In the genomic region with DNA sequence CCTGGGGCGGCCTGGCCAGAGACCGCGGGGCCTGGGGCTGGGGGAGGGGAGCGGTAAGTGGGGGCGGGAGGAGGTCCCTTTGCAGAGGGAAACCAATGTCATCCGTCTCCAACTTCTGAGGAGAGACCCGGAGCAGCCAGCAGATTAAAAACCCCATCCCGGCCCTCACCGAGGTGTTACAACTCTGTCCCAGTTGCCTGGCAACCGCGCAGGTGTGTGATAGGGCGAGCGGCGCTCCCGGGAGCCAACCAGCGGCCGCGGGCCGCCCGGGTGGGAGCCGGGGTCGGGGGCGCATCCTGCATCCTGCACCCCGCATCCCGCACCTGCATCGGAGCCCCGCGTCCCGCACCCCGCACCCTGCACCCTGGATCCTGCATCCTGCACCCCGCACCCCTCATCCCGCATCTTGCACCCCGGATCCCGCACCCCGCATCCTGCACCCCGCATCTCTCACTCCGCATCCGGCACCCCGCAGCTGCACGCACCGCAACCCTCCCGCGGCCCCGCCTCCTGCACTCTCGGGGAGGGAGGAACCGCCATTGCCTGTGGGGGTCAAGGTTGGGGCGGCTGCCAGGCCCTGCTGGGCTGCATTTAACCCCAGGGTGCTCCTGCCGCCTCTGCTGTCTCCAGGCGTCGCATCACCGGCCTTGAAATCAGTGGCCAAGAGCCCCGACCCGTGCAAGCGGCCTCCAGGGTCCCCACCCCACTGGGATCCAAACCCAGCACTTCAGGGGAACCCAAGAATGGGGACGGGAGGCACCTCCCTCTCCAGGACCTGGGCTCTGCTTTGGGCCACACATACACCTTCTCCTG, we compare ENCODE assay signal across 15 cellular contexts. TPM values are rescaled to one million over a fixed set of nuclear protein-coding genes. Genes with fewer than 3 reads are reported as not detected.
DNase-seq lines count a peak whose midpoint lies in the region.
"Had no signal": no experiment of that assay in that cellular context is flagged by ENCODE, and none has a peak within 500 bp of the region (broad histone marks: within the 10 kb centered on the region; RNA-seq: fewer than 3 reads in every experiment).

No MANE protein-coding gene starts in this region.

- H3K4me1 Mint-ChIP-seq in activated CD4-positive, alpha-beta memory T cell treated with anti-CD3 and anti-CD28 coated beads for 36 hours (ENCODE audit: low read depth) = peaks cover 10% of the 10 kb centered on the region

- no peak overlapping the region for H3K4me3 ChIP-seq in BLaER1 treated with 17β-estradiol and CSF1 and Interleukin-3, amounts not matched to agents 10 nM and 100 nM
- H3K4me3 ChIP-seq: HAP-1, spleen had no signal

- no peaks in the 10 kb centered on the region for H3K9me3 ChIP-seq in BLaER1 treated with 17β-estradiol and CSF1 and Interleukin-3, amounts not matched to agents 10 nM and 100 nM (replicated peaks in 1 of 11)
- H3K9me3 ChIP-seq: HAP-1, spleen had no signal

- POLR2A ChIA-PET in activated CD4-positive, alpha-beta memory T cell treated with anti-CD3 and anti-CD28 coated beads for 36 hours (lab: Charles Lee) = no interaction called here

- H3K27me3 Mint-ChIP-seq in activated CD4-positive, alpha-beta memory T cell treated with anti-CD3 and anti-CD28 coated beads for 36 hours = peaks cover 5% of the 10 kb centered on the region

- H4K20me1 ChIP-seq in BLaER1 treated with 17β-estradiol and CSF1 and Interleukin-3, amounts not matched to agents 10 nM and 100 nM = peaks cover 0 to 37% (median 0%) of the 10 kb centered on the region in 11 experiments; a peak in 6 of 22 replicates

- no peaks in the 10 kb centered on the region for H3K9me3 Mint-ChIP-seq in activated CD4-positive, alpha-beta memory T cell treated with anti-CD3 and anti-CD28 coated beads for 36 hours
- H3K9me3 Mint-ChIP-seq: stimulated activated naive CD8-positive, alpha-beta T cell treated with anti-CD3 and anti-CD28 coated beads, Interleukin-15, amount 100 ng/mL, for 72 hours had no signal

- H3K27ac Mint-ChIP-seq in activated CD4-positive, alpha-beta memory T cell treated with anti-CD3 and anti-CD28 coated beads for 36 hours = no peak overlapping the region
- H3K27ac Mint-ChIP-seq: stimulated activated naive CD8-positive, alpha-beta T cell treated with anti-CD3 and anti-CD28 coated beads, Interleukin-15, amount 100 ng/mL, for 72 hours had no signal

- DNase-seq in DMS53 treated with DMSO at 0.1 percent for 48 hours (lab: John Stamatoyannopoulos, UW; ENCODE audit: unreplicated experiment) = peak; percentile 17
- DNase-seq in astrocyte of the hippocampus (ENCODE audit: low read depth, low spot score) = peak; percentile 42
- peak; percentile 81 for DNase-seq in iPS-NIHi7 (ENCODE audit: extremely low spot score)
- DNase-seq in NCI-H446 (lab: John Stamatoyannopoulos, UW) = no peak
- DNase-seq in activated CD4-positive, CD25-positive, alpha-beta regulatory T cell treated with anti-CD3 and anti-CD28 coated beads, Interleukin-2, amount 50 U/mL, for 72 hours = no peak
- no peak for DNase-seq in activated CD4-positive, alpha-beta memory T cell treated with anti-CD3 and anti-CD28 coated beads for 36 hours
- DNase-seq: activated naive CD4-positive, alpha-beta T cell; foreskin keratinocyte; islet precursor cell; MM.1S; NCI-H446 treated with DMSO at 0.1 percent for 48 hours; spleen; stimulated activated naive CD8-positive, alpha-beta T cell treated with anti-CD3 and anti-CD28 coated beads, Interleukin-15, amount 100 ng/mL, for 72 hours had no signal

- no peak overlapping the region; a peak in 1 of 22 replicates for H3K27ac ChIP-seq in BLaER1 treated with 17β-estradiol and CSF1 and Interleukin-3, amounts not matched to agents 10 nM and 100 nM
- H3K27ac ChIP-seq: foreskin keratinocyte, spleen had no signal

- intact Hi-C loops in activated CD4-positive, alpha-beta memory T cell treated with anti-CD3 and anti-CD28 coated beads for 36 hours (cut with micrococcal nuclease) = no loop called here

- H3K4me3 Mint-ChIP-seq in activated CD4-positive, alpha-beta memory T cell treated with anti-CD3 and anti-CD28 coated beads for 36 hours = no peak overlapping the region
- H3K4me3 Mint-ChIP-seq: stimulated activated naive CD8-positive, alpha-beta T cell treated with anti-CD3 and anti-CD28 coated beads, Interleukin-15, amount 100 ng/mL, for 72 hours had no signal

- peak overlapping the region in 2 of 11 experiments; percentile 23 to 40; a peak in 1 of 22 replicates for H3K9ac ChIP-seq in BLaER1 treated with 17β-estradiol and CSF1 and Interleukin-3, amounts not matched to agents 10 nM and 100 nM

- H3K27me3 ChIP-seq in BLaER1 treated with 17β-estradiol and CSF1 and Interleukin-3, amounts not matched to agents 10 nM and 100 nM = peaks cover 8 to 53% (median 19%) of the 10 kb centered on the region in 11 experiments; a peak in 19 of 22 replicates

- no peaks in the 10 kb centered on the region for H3K36me3 Mint-ChIP-seq in activated CD4-positive, alpha-beta memory T cell treated with anti-CD3 and anti-CD28 coated beads for 36 hours

- H3K4me1 ChIP-seq in BLaER1 treated with 17β-estradiol and CSF1 and Interleukin-3, amounts not matched to agents 10 nM and 100 nM = peaks cover 20 to 100% (median 97%) of the 10 kb centered on the region in 10 experiments

- peak overlapping the region in 10 of 11 experiments; percentile 8 to 83 (median 80); a peak in 19 of 22 replicates for H3K4me2 ChIP-seq in BLaER1 treated with 17β-estradiol and CSF1 and Interleukin-3, amounts not matched to agents 10 nM and 100 nM

- CTCF ChIA-PET in activated CD4-positive, alpha-beta memory T cell treated with anti-CD3 and anti-CD28 coated beads for 36 hours (lab: Charles Lee) = no interaction called here

- no peaks in the 10 kb centered on the region for H3K36me3 ChIP-seq in BLaER1 treated with 17β-estradiol and CSF1 and Interleukin-3, amounts not matched to agents 10 nM and 100 nM
- H3K36me3 ChIP-seq: HAP-1, spleen had no signal

RNA-seq across cellular contexts. Expression of gene RTN4RL1, which starts 47.3 kb away (rescaled TPM):
- under 1 TPM; 0.17 to 0.21 TPM for total RNA-seq in activated CD4-positive, alpha-beta memory T cell treated with anti-CD3 and anti-CD28 coated beads for 36 hours

RNA-seq across cellular contexts. Expression of gene DPH1, which starts 52.2 kb away (rescaled TPM):
- total RNA-seq in activated CD4-positive, alpha-beta memory T cell treated with anti-CD3 and anti-CD28 coated beads for 36 hours = 10 to 100 TPM; 29.4 to 31.1 TPM

Comparison
In these comparisons a context has a peak if more than half of its experiments do, and no peak if none do; other contexts are left out.
1. DNase-seq: peak in DMS53 treated with DMSO at 0.1 percent for 48 hours (single experiment), astrocyte of the hippocampus (single experiment) and iPS-NIHi7 (single experiment); none in NCI-H446 (0 of 2), activated CD4-positive, CD25-positive, alpha-beta regulatory T cell treated with anti-CD3 and anti-CD28 coated beads, Interleukin-2, amount 50 U/mL, for 72 hours (single experiment) and activated CD4-positive, alpha-beta memory T cell treated with anti-CD3 and anti-CD28 coated beads for 36 hours (single experiment).